8 cellular contexts compared by ENCODE assay signal in the genomic region with DNA sequence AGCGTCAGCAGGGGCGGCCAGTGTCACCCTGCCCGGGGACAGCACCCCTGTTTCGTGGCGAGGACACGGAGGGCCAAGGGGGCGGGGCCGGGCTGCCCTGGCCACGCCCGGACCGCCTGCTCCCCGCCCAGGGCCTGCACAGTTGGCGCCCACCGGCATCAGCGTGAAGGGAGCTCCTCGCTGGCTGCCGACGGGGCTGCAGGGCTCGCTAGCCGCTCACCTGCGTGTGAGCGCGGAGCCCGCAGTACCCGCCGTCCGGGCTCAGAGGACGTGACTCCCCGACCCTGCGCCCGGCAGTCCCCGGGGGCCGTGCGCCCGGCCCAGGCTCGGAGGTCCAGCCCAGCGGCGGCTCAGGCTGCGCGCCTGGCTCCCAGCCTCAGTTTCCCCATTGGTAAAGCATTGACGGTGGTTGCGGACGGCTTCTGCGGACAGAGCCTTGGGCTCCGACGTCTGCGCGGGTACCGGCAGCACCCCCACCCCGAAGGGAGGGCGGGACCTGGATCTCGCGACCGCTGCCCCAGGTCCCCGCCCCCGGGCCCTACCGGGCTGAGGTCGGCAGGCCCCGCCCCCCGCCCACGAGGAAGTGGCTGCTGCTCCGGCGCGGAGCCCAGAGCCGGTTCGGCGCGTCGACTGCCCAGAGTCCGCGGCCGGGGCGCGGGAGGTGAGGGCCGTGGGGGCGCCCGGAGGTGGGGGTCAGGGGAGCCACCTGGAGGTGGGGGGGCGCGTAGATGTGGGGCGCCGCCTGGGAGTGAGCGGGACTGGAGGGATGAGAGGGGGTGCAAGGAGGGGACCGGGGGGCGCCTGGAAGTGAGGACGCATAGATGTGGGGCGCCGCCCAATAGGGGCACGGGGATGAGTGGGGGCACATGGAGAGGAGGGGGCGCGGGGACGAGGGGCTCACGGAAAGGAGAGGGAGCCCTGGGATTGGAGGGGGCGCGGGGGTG. TPM values are rescaled to one million over a fixed set of nuclear protein-coding genes. Genes with fewer than 3 reads are reported as not detected.
DNase-seq lines count a peak whose midpoint lies in the region; ATAC-seq and TF ChIP-seq lines count a peak whose summit lies in the region.

A gene (plus strand): TSS at position 610 of the 944 bp plus-strand sequence. CDS start 10,985 bp downstream, outside the sequence.

- peaks cover 39% of the 10 kb centered on the region for H3K79me2 ChIP-seq in DND-41 (ENCODE audit: insufficient read depth, low read length)

- ATAC-seq in DND-41 (ENCODE audit: insufficient read depth, low read depth) (peak; percentile 82), GM21447 (IDR thresholded peaks at IDR 0.05; ENCODE audit: unreplicated experiment) (peak; percentile 58), Right ventricle myocardium superior (ENCODE audit: poor library complexity) (peak; percentile 80)
- ATAC-seq in activated naive CD4-positive, alpha-beta T cell treated with anti-CD3 and anti-CD28 coated beads, Interleukin-2, amount 50 U/mL, for 72 hours: peak; percentile 76 to 82

- peak within 1 kb of the TSS; percentile 89 for H2AFZ ChIP-seq in DND-41 (ENCODE audit: low read depth, low read length)

- peak; percentile 61 for TF ChIP-seq POLR2A in prostate gland (IDR thresholded peaks at IDR 0.05)

- H3K9me3 ChIP-seq in DND-41 (ENCODE audit: insufficient read depth, low read length, severe bottlenecking): no peaks in the 10 kb centered on the region
- H3K9me3 ChIP-seq in HUES64 (ENCODE audit: insufficient read depth, low read depth, low read length): no peaks in the 10 kb centered on the region
- no peaks in the 10 kb centered on the region for H3K9me3 ChIP-seq in prostate gland

- DNase-seq in DND-41: peak; percentile 86
- DNase-seq in SKM-1 treated with dmso at 0.1 percent for 144 hours (lab: John Stamatoyannopoulos, UW; ENCODE audit: unreplicated experiment): peak; percentile 67
- DNase-seq in activated naive CD4-positive, alpha-beta T cell treated with anti-CD3 and anti-CD28 coated beads, Interleukin-2, amount 50 U/mL, for 72 hours (ENCODE audit: low spot score in 2 of 2): peak; percentile 80 to 87
- peak; percentile 92 for DNase-seq in Right ventricle myocardium superior
- peak; percentile 49 for DNase-seq in prostate gland (ENCODE audit: low spot score)
- peak; percentile 81 for DNase-seq in ureter (ENCODE audit: low spot score)

- H3K27me3 ChIP-seq in DND-41 (ENCODE audit: insufficient read depth, low read length, poor library complexity) (no peaks in the 10 kb centered on the region), HUES64 (ENCODE audit: insufficient read depth, low read length) (no peaks in the 10 kb centered on the region), prostate gland (replicated peaks; ENCODE audit: insufficient read depth) (no peaks in the 10 kb centered on the region)

- H3K9ac ChIP-seq in DND-41 (ENCODE audit: low read depth, low read length) (peak within 1 kb of the TSS; percentile 65), HUES64 (ENCODE audit: low read depth, low read length) (peak within 1 kb of the TSS; percentile 85)

- peak within 1 kb of the TSS; percentile 72 to 85 for H3K27ac Mint-ChIP-seq in activated naive CD4-positive, alpha-beta T cell treated with anti-CD3 and anti-CD28 coated beads, Interleukin-2, amount 50 U/mL, for 72 hours

- peaks cover 11% of the 10 kb centered on the region for H4K20me1 ChIP-seq in DND-41 (ENCODE audit: insufficient read depth, low read length)

- H3K4me1 ChIP-seq in DND-41 (ENCODE audit: insufficient read depth, low read length): peaks cover 25% of the 10 kb centered on the region
- no peaks in the 10 kb centered on the region for H3K4me1 ChIP-seq in HUES64 (ENCODE audit: insufficient read depth, low read length)
- H3K4me1 ChIP-seq in prostate gland (replicated peaks): no peaks in the 10 kb centered on the region

- H3K27ac ChIP-seq in DND-41 (ENCODE audit: low read length) (peak within 1 kb of the TSS; percentile 68), HUES64 (ENCODE audit: low read depth, low read length) (peak within 1 kb of the TSS; percentile 80), prostate gland (peak within 1 kb of the TSS; percentile 73 to 77)

- peaks cover 0 to 15% of the 10 kb centered on the region in 2 donors for H3K36me3 Mint-ChIP-seq in activated naive CD4-positive, alpha-beta T cell treated with anti-CD3 and anti-CD28 coated beads, Interleukin-2, amount 50 U/mL, for 72 hours

- intact Hi-C loops in Right ventricle myocardium superior (cut with DNase I) (loop anchor here (5.0 kb wide), 1 partner anchor 33 kb away; a partner anchor contains a TSS), prostate gland (cut with DNase I) (loop anchor here (5.0 kb wide), 1 partner anchor 33 kb away; a partner anchor contains a TSS)

- peak within 1 kb of the TSS; percentile 79 for H3K4me2 ChIP-seq in DND-41 (ENCODE audit: insufficient read depth, low read length)

- H3K36me3 ChIP-seq in DND-41 (ENCODE audit: insufficient read depth, low read length) (peaks cover 18% of the 10 kb centered on the region), HUES64 (ENCODE audit: insufficient read depth, low read length) (peaks cover 7% of the 10 kb centered on the region), prostate gland (no peaks in the 10 kb centered on the region)

- no peaks in the 10 kb centered on the region for H3K9me3 Mint-ChIP-seq in activated naive CD4-positive, alpha-beta T cell treated with anti-CD3 and anti-CD28 coated beads, Interleukin-2, amount 50 U/mL, for 72 hours

- 1% methylated on average over 94 of the region's 94 CpGs for WGBS in HUES64
- 2% methylated on average over 66 of the region's 94 CpGs for WGBS in prostate gland

- TF ChIP-seq CTCF in DND-41 (IDR thresholded peaks at IDR 0.05; ENCODE audit: borderline replicate concordance, extremely low read depth, low read length, poor library complexity, severe bottlenecking): no peak
- no peak for TF ChIP-seq CTCF in prostate gland (IDR thresholded peaks at IDR 0.05)

- H3K4me3 ChIP-seq in DND-41 (ENCODE audit: low read depth in 1 of 2, low read length in 2 of 2) (peak within 1 kb of the TSS; percentile 78 to 83), HUES64 (ENCODE audit: low read length) (peak within 1 kb of the TSS; percentile 91), prostate gland (peak within 1 kb of the TSS; percentile 76 to 78)

RNA-seq across cellular contexts. Expression of the gene that starts here (rescaled TPM):
- 57.8 TPM for polyA plus RNA-seq in HUES64 (2013, experiment 1 of 2)
- polyA plus RNA-seq in HUES64 (2013, experiment 2 of 2): 75.3 TPM
- total RNA-seq in activated naive CD4-positive, alpha-beta T cell treated with anti-CD3 and anti-CD28 coated beads, Interleukin-2, amount 50 U/mL, for 72 hours: 100 to 1,000 TPM; 254 to 333 TPM
- total RNA-seq in Right ventricle myocardium superior: 40.6 TPM
- 10 to 100 TPM; 85.4 to 86.5 TPM for total RNA-seq in prostate gland
- 94.0 TPM for total RNA-seq in ureter

Comparison
In these comparisons a context has a peak if more than half of its experiments do, and no peak if none do; other contexts are left out.
1. Peak in every context shown above with its lines: DNase-seq, ATAC-seq, H3K4me3 ChIP-seq and H3K27ac ChIP-seq.